1 cellular context compared by ENCODE assay signal in the genomic region with DNA sequence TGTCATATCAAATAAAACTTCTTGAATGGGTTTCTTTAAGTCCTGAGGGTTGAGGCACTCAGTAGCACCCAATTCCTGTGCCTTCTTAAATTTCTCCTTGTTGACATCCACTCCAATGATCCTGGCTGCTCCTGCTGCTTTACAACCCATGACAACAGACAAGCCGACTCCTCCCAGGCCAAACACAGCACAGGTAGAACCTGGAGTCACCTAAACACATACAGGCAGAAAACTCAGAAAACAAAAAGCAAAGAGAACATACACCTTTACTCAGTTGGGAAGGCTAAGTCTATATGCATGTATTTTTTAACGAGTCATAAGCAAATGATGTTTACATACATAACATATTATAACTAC.
TF ChIP-seq lines count a peak whose summit lies in the region.

No MANE protein-coding gene starts in this region.

TF ChIP-seq in GM23338, 12 proteins besides CTCF, POLR2A, EP300 and RAD21 (continued from another document):
- TF ChIP-seq, protein P1, sequence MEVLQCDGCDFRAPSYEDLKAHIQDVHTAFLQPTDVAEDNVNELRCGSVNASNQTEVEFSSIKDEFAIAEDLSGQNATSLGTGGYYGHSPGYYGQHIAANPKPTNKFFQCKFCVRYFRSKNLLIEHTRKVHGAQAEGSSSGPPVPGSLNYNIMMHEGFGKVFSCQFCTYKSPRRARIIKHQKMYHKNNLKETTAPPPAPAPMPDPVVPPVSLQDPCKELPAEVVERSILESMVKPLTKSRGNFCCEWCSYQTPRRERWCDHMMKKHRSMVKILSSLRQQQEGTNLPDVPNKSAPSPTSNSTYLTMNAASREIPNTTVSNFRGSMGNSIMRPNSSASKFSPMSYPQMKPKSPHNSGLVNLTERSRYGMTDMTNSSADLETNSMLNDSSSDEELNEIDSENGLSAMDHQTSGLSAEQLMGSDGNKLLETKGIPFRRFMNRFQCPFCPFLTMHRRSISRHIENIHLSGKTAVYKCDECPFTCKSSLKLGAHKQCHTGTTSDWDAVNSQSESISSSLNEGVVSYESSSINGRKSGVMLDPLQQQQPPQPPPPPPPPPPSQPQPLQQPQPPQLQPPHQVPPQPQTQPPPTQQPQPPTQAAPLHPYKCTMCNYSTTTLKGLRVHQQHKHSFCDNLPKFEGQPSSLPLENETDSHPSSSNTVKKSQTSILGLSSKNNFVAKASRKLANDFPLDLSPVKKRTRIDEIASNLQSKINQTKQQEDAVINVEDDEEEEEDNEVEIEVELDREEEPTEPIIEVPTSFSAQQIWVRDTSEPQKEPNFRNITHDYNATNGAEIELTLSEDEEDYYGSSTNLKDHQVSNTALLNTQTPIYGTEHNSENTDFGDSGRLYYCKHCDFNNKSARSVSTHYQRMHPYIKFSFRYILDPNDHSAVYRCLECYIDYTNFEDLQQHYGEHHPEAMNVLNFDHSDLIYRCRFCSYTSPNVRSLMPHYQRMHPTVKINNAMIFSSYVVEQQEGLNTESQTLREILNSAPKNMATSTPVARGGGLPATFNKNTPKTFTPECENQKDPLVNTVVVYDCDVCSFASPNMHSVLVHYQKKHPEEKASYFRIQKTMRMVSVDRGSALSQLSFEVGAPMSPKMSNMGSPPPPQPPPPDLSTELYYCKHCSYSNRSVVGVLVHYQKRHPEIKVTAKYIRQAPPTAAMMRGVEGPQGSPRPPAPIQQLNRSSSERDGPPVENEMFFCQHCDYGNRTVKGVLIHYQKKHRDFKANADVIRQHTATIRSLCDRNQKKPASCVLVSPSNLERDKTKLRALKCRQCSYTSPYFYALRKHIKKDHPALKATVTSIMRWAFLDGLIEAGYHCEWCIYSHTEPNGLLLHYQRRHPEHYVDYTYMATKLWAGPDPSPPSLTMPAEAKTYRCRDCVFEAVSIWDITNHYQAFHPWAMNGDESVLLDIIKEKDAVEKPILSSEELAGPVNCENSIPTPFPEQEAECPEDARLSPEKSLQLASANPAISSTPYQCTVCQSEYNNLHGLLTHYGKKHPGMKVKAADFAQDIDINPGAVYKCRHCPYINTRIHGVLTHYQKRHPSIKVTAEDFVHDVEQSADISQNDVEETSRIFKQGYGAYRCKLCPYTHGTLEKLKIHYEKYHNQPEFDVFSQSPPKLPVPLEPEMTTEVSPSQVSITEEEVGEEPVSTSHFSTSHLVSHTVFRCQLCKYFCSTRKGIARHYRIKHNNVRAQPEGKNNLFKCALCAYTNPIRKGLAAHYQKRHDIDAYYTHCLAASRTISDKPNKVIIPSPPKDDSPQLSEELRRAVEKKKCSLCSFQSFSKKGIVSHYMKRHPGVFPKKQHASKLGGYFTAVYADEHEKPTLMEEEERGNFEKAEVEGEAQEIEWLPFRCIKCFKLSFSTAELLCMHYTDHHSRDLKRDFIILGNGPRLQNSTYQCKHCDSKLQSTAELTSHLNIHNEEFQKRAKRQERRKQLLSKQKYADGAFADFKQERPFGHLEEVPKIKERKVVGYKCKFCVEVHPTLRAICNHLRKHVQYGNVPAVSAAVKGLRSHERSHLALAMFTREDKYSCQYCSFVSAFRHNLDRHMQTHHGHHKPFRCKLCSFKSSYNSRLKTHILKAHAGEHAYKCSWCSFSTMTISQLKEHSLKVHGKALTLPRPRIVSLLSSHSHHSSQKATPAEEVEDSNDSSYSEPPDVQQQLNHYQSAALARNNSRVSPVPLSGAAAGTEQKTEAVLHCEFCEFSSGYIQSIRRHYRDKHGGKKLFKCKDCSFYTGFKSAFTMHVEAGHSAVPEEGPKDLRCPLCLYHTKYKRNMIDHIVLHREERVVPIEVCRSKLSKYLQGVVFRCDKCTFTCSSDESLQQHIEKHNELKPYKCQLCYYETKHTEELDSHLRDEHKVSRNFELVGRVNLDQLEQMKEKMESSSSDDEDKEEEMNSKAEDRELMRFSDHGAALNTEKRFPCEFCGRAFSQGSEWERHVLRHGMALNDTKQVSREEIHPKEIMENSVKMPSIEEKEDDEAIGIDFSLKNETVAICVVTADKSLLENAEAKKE (CRISPR knock-in tag; IDR thresholded peaks at IDR 0.05) = no peak
- TF ChIP-seq ZNF114 (CRISPR knock-in tag; IDR thresholded peaks at IDR 0.05) = no peak
